ENCODE assay signal across 16 cellular contexts in genomic region chr15:27473846-27474245, GRCh38.
DNase-seq lines count a peak whose midpoint lies in the region; ATAC-seq and TF ChIP-seq lines count a peak whose summit lies in the region.
"Had no signal": no experiment of that assay in that cellular context is flagged by ENCODE, and none has a peak within 500 bp of the region (broad histone marks: within the 10 kb centered on the region; RNA-seq: fewer than 3 reads in every experiment).

No MANE protein-coding gene starts in this region.

- H3K79me2 ChIP-seq in mammary epithelial cell (ENCODE audit: insufficient read depth, low read length), result no peaks in the 10 kb centered on the region

- in situ Hi-C loops in mammary epithelial cell (cut with MboI; ENCODE audit: low sequenced_read_pairs in 2 of 2), result no loop called here

- no peak overlapping the region for H3K27ac ChIP-seq in mammary epithelial cell (ENCODE audit: insufficient read depth, low read depth, low read length)
- no peak overlapping the region for H3K27ac ChIP-seq in breast epithelium

- H3K4me1 Mint-ChIP-seq in mesothelial cell of epicardium, result peaks cover 5% of the 10 kb centered on the region
- H3K4me1 Mint-ChIP-seq: CD4-positive, alpha-beta memory T cell had no signal

- dilution Hi-C loops in mammary epithelial cell (cut with HindIII; ENCODE audit: low sequenced_read_pairs), result no loop called here

- peaks cover 17% of the 10 kb centered on the region for H3K9me3 ChIP-seq in mammary epithelial cell (replicated peaks; ENCODE audit: insufficient read depth, low read length)
- H3K9me3 ChIP-seq in breast epithelium, result no peaks in the 10 kb centered on the region
- H3K9me3 ChIP-seq: HAP-1 had no signal

- H3K36me3 Mint-ChIP-seq in mesothelial cell of epicardium, result no peaks in the 10 kb centered on the region
- H3K36me3 Mint-ChIP-seq: CD4-positive, alpha-beta memory T cell had no signal

- H3K27ac Mint-ChIP-seq in mesothelial cell of epicardium, result peak overlapping the region; percentile 48
- H3K27ac Mint-ChIP-seq: CD4-positive, alpha-beta memory T cell; HFFc6 had no signal

- no peaks in the 10 kb centered on the region for H4K20me1 ChIP-seq in mammary epithelial cell (ENCODE audit: insufficient read depth, low read length)

- no peaks in the 10 kb centered on the region for H3K27me3 Mint-ChIP-seq in mesothelial cell of epicardium (ENCODE audit: low read depth)
- H3K27me3 Mint-ChIP-seq: CD4-positive, alpha-beta memory T cell had no signal

- H3K4me3 ChIP-seq in mammary epithelial cell (replicated peaks in 1 of 3; ENCODE audit: insufficient read depth in 1 of 3, low read depth in 2 of 3, low read length in 3 of 3) (no peak overlapping the region), breast epithelium (no peak overlapping the region), epithelial cell of esophagus (ENCODE audit: low read length) (no peak overlapping the region)
- H3K4me3 ChIP-seq: HAP-1 had no signal

- CTCF ChIA-PET in mammary epithelial cell (lab: Charles Lee; ENCODE audit: low non-redundant PET), result no interaction called here

- peaks cover 19% of the 10 kb centered on the region for H3K9me3 Mint-ChIP-seq in mesothelial cell of epicardium

- H3K36me3 ChIP-seq in mammary epithelial cell (ENCODE audit: insufficient read depth, low read length) (no peaks in the 10 kb centered on the region), breast epithelium (no peaks in the 10 kb centered on the region)
- H3K36me3 ChIP-seq: HAP-1 had no signal

- TF ChIP-seq CTCF in mammary epithelial cell (conservative IDR thresholded peaks at IDR 0.05 in 1 of 2, IDR thresholded peaks at IDR 0.05 in 1 of 2; ENCODE audit: extremely low read depth in 1 of 2, insufficient read depth in 1 of 2, low read depth in 1 of 2, low read length in 2 of 2) (no peak), breast epithelium (IDR thresholded peaks at IDR 0.05) (no peak), epithelial cell of esophagus (IDR thresholded peaks at IDR 0.05; ENCODE audit: insufficient read depth, low read depth, low read length, missing control alignments) (no peak), mesothelial cell of epicardium (IDR thresholded peaks at IDR 0.05; ENCODE audit: unreplicated experiment) (no peak)

- no peak for DNase-seq in mammary epithelial cell
- no peak for DNase-seq in breast epithelium (ENCODE audit: low spot score in 2 of 2)
- DNase-seq in epithelial cell of esophagus (ENCODE audit: low read depth), result peak; percentile 44
- no peak for DNase-seq in mesothelial cell of epicardium (ENCODE audit: low spot score in 2 of 2, unreplicated experiment in 2 of 2)
- DNase-seq in putamen (ENCODE audit: low spot score), result no peak
- DNase-seq: 8988T; C1 segment of cervical spinal cord; Calu3; CD4-positive, alpha-beta memory T cell; COR-L47; DMS53; DND-41; GOT3; HFFc6 had no signal

- 6% methylated on average over 1 of the region's 1 CpG for WGBS in mammary epithelial cell (ENCODE audit: low coverage, missing lambda C conversion rate)

- H3K4me2 ChIP-seq in mammary epithelial cell (ENCODE audit: insufficient read depth, low read depth, low read length), result no peak overlapping the region

- intact Hi-C loops in mammary epithelial cell (cut with micrococcal nuclease), result no loop called here
- intact Hi-C loops in breast epithelium (cut with DNase I; ENCODE audit: low total_unique reads), result no loop called here

- H3K4me1 ChIP-seq in mammary epithelial cell (ENCODE audit: insufficient read depth, low read length) (no peaks in the 10 kb centered on the region), breast epithelium (no peaks in the 10 kb centered on the region)
- H3K4me1 ChIP-seq: HAP-1 had no signal

- no peak for TF ChIP-seq POLR2A in breast epithelium (IDR thresholded peaks at IDR 0.05)

- H3K9ac ChIP-seq in mammary epithelial cell (ENCODE audit: insufficient read depth, low read length), result no peak overlapping the region

- no peak overlapping the region for H3K4me3 Mint-ChIP-seq in mesothelial cell of epicardium
- H3K4me3 Mint-ChIP-seq: CD4-positive, alpha-beta memory T cell; HFFc6 had no signal

- peak overlapping the region; percentile 20 for H2AFZ ChIP-seq in mammary epithelial cell (ENCODE audit: low read depth, low read length)

- H3K27me3 ChIP-seq in mammary epithelial cell (ENCODE audit: insufficient read depth, low read length), result no peaks in the 10 kb centered on the region
- H3K27me3 ChIP-seq in breast epithelium, result no peaks in the 10 kb centered on the region

- no TSS peak for BruUV-seq in mammary epithelial cell (replicated peaks; lab: Mats Ljungman, UMichigan)

- ATAC-seq in activated CD4-positive, CD25-positive, alpha-beta regulatory T cell treated with anti-CD3 and anti-CD28 coated beads, Interleukin-2, amount 50 U/mL, for 24 hours, result no peak
